9 cellular contexts compared by ENCODE assay signal in genomic region chr3:150951923-150952322, GRCh38. TPM values are rescaled to one million over a fixed set of nuclear protein-coding genes. Genes with fewer than 3 reads are reported as not detected.
"Had no signal": no experiment of that assay in that cellular context is flagged by ENCODE, and none has a peak within 500 bp of the region (broad histone marks: within the 10 kb centered on the region; RNA-seq: fewer than 3 reads in every experiment).

No MANE protein-coding gene starts in this region.

- DNase-seq: IMR-90, KBM-7, KG1 had no signal

- H3K9ac ChIP-seq: KMS-11 had no signal

- H3K4me3 Mint-ChIP-seq: IgD-negative memory B cell had no signal

- H3K27ac Mint-ChIP-seq: IgD-negative memory B cell had no signal

- H3K4me2 ChIP-seq: KMS-11 had no signal

- H3K27ac ChIP-seq: HL-60, KMS-11 had no signal

- H3K4me1 Mint-ChIP-seq: IgD-negative memory B cell had no signal

- FAIRE-seq: HTR-8/SVneo had no signal

RNA-seq across cellular contexts. Expression of gene CLRN1, which starts 20.6 kb away (rescaled TPM):
- total RNA-seq: HT-29, HT1080, IMR-90 had no signal
- polyA plus RNA-seq: IgD-negative memory B cell, IMR-90 had no signal

RNA-seq across cellular contexts. Expression of gene MINDY4B, which starts 46.7 kb away (rescaled TPM):
- total RNA-seq: HT-29, HT1080, IMR-90 had no signal
- polyA plus RNA-seq: IgD-negative memory B cell, IMR-90 had no signal
